In genomic region chr6:89264296-89264695, GRCh38 we compare ENCODE assay signal across 34 cellular contexts. TPM values are rescaled to one million over a fixed set of nuclear protein-coding genes. Genes with fewer than 3 reads are reported as not detected.
"Had no signal": no experiment of that assay in that cellular context is flagged by ENCODE, and none has a peak within 500 bp of the region (broad histone marks: within the 10 kb centered on the region; RNA-seq: fewer than 3 reads in every experiment).

No MANE protein-coding gene starts in this region.

- H3K36me3 Mint-ChIP-seq: activated CD8-positive, alpha-beta memory T cell treated with anti-CD3 and anti-CD28 coated beads, Interleukin-2, amount 10 ng/mL, durations not matched to agents 7 days and 5 days; activated naive CD4-positive, alpha-beta T cell treated with anti-CD3 and anti-CD28 coated beads, Interleukin-2, amount 10 ng/mL, durations not matched to agents 7 days and 5 days; activated naive CD4-positive, alpha-beta T cell treated with anti-CD3 and anti-CD28 coated beads, Interleukin-2, amount 50 U/mL, for 72 hours; activated naive CD8-positive, alpha-beta T cell treated with anti-CD3 and anti-CD28 coated beads, Interleukin-2, amount 10 ng/mL, durations not matched to agents 7 days and 5 days; brain had no signal

- H3K4me1 Mint-ChIP-seq: activated CD8-positive, alpha-beta memory T cell treated with anti-CD3 and anti-CD28 coated beads, Interleukin-2, amount 10 ng/mL, durations not matched to agents 7 days and 5 days; activated naive CD4-positive, alpha-beta T cell treated with anti-CD3 and anti-CD28 coated beads, Interleukin-2, amount 10 ng/mL, durations not matched to agents 7 days and 5 days; endodermal cell had no signal

- ATAC-seq: activated CD8-positive, alpha-beta memory T cell treated with anti-CD3 and anti-CD28 coated beads, Interleukin-2, amount 10 ng/mL, durations not matched to agents 7 days and 5 days; activated CD8-positive, alpha-beta T cell treated with anti-CD3 and anti-CD28 coated beads for 36 hours; activated naive CD4-positive, alpha-beta T cell treated with anti-CD3 and anti-CD28 coated beads, Interleukin-2, amount 50 U/mL, for 72 hours; activated T-cell treated with anti-CD3 and anti-CD28 coated beads, Interleukin-2, amount 50 U/mL, for 72 hours; foreskin keratinocyte; gastrocnemius medialis had no signal

- H3K4me3 Mint-ChIP-seq: activated CD8-positive, alpha-beta memory T cell treated with anti-CD3 and anti-CD28 coated beads, Interleukin-2, amount 10 ng/mL, durations not matched to agents 7 days and 5 days; activated CD8-positive, alpha-beta T cell treated with anti-CD3 and anti-CD28 coated beads for 36 hours; activated naive CD4-positive, alpha-beta T cell treated with anti-CD3 and anti-CD28 coated beads, Interleukin-2, amount 10 ng/mL, durations not matched to agents 7 days and 5 days; activated naive CD8-positive, alpha-beta T cell treated with anti-CD3 and anti-CD28 coated beads, Interleukin-2, amount 10 ng/mL, durations not matched to agents 7 days and 5 days; activated T-cell treated with anti-CD3 and anti-CD28 coated beads, Interleukin-2, amount 50 U/mL, for 24 hours; activated T-cell treated with anti-CD3 and anti-CD28 coated beads, Interleukin-2, amount 50 U/mL, for 72 hours; brain; dendritic cell treated with granulocyte-macrophage colony-stimulating factor and Interleukin-4, amounts not matched to agents 40 ng/mL and 50 ng/mL, for 4 days; endodermal cell had no signal

- DNase-seq: activated CD4-positive, alpha-beta T cell treated with anti-CD3 and anti-CD28 coated beads for 4 hours; activated CD4-positive, alpha-beta T cell treated with anti-CD3 and anti-CD28 coated beads, Interleukin-2, amount 50 U/mL, for 1 hour; activated CD4-positive, alpha-beta T cell treated with anti-CD3 and anti-CD28 coated beads, Interleukin-2, amount 50 U/mL, for 48 hours; activated CD4-positive, CD25-positive, alpha-beta regulatory T cell; activated CD4-positive, CD25-positive, alpha-beta regulatory T cell treated with anti-CD3 and anti-CD28 coated beads, Interleukin-2, amount 50 U/mL, for 72 hours; activated CD8-positive, alpha-beta memory T cell treated with anti-CD3 and anti-CD28 coated beads, Interleukin-2, amount 10 ng/mL, durations not matched to agents 7 days and 5 days; activated CD8-positive, alpha-beta memory T cell treated with anti-CD3 and anti-CD28 coated beads, Interleukin-2, amount 50 U/mL, for 4 hours; activated CD8-positive, alpha-beta T cell treated with anti-CD3 and anti-CD28 coated beads for 36 hours; activated gamma-delta T cell; activated naive CD4-positive, alpha-beta T cell; activated naive CD4-positive, alpha-beta T cell treated with anti-CD3 and anti-CD28 coated beads, Interleukin-2, amount 10 ng/mL, durations not matched to agents 7 days and 5 days; activated naive CD8-positive, alpha-beta T cell treated with anti-CD3 and anti-CD28 coated beads, Interleukin-2, amount 10 ng/mL, durations not matched to agents 7 days and 5 days; activated T-cell treated with anti-CD3 and anti-CD28 coated beads for 4 hours; activated T-cell treated with anti-CD3 and anti-CD28 coated beads, Interleukin-2, amount 50 U/mL, for 24 hours; activated T-cell treated with anti-CD3 and anti-CD28 coated beads, Interleukin-2, amount 50 U/mL, for 72 hours; central memory CD4-positive, alpha-beta T cell; cerebellar nuclear complex; colonic mucosa; dorsolateral prefrontal cortex; effector memory CD4-positive, alpha-beta T cell; endodermal cell; erythroblast; foreskin keratinocyte; gastrocnemius medialis; glutamatergic neuron; T-helper 2 cell had no signal

- H3K9me3 Mint-ChIP-seq: activated CD8-positive, alpha-beta T cell treated with anti-CD3 and anti-CD28 coated beads for 36 hours; activated naive CD4-positive, alpha-beta T cell treated with anti-CD3 and anti-CD28 coated beads, Interleukin-2, amount 10 ng/mL, durations not matched to agents 7 days and 5 days; activated naive CD4-positive, alpha-beta T cell treated with anti-CD3 and anti-CD28 coated beads, Interleukin-2, amount 50 U/mL, for 72 hours; activated naive CD8-positive, alpha-beta T cell treated with anti-CD3 and anti-CD28 coated beads, Interleukin-2, amount 10 ng/mL, durations not matched to agents 7 days and 5 days; activated T-cell treated with anti-CD3 and anti-CD28 coated beads, Interleukin-2, amount 50 U/mL, for 24 hours; activated T-cell treated with anti-CD3 and anti-CD28 coated beads, Interleukin-2, amount 50 U/mL, for 72 hours; brain; dendritic cell treated with granulocyte-macrophage colony-stimulating factor and Interleukin-4, amounts not matched to agents 40 ng/mL and 50 ng/mL, for 4 days; endodermal cell had no signal

- H3K27ac Mint-ChIP-seq: activated CD8-positive, alpha-beta memory T cell treated with anti-CD3 and anti-CD28 coated beads, Interleukin-2, amount 10 ng/mL, durations not matched to agents 7 days and 5 days; activated CD8-positive, alpha-beta T cell treated with anti-CD3 and anti-CD28 coated beads for 36 hours; activated naive CD4-positive, alpha-beta T cell treated with anti-CD3 and anti-CD28 coated beads, Interleukin-2, amount 10 ng/mL, durations not matched to agents 7 days and 5 days; activated naive CD8-positive, alpha-beta T cell treated with anti-CD3 and anti-CD28 coated beads, Interleukin-2, amount 10 ng/mL, durations not matched to agents 7 days and 5 days; activated T-cell treated with anti-CD3 and anti-CD28 coated beads, Interleukin-2, amount 50 U/mL, for 24 hours; activated T-cell treated with anti-CD3 and anti-CD28 coated beads, Interleukin-2, amount 50 U/mL, for 72 hours; brain; dendritic cell treated with granulocyte-macrophage colony-stimulating factor and Interleukin-4, amounts not matched to agents 40 ng/mL and 50 ng/mL, for 4 days; endodermal cell had no signal

- H3K27me3 Mint-ChIP-seq: activated CD8-positive, alpha-beta T cell treated with anti-CD3 and anti-CD28 coated beads for 36 hours; activated T-cell treated with anti-CD3 and anti-CD28 coated beads, Interleukin-2, amount 50 U/mL, for 24 hours; dendritic cell treated with granulocyte-macrophage colony-stimulating factor and Interleukin-4, amounts not matched to agents 40 ng/mL and 50 ng/mL, for 4 days had no signal

RNA-seq across cellular contexts. Expression of gene GABRR1, which starts 47.1 kb away (rescaled TPM):
- total RNA-seq: activated CD8-positive, alpha-beta memory T cell treated with anti-CD3 and anti-CD28 coated beads for 36 hours; activated CD8-positive, alpha-beta memory T cell treated with anti-CD3 and anti-CD28 coated beads, Interleukin-2, amount 10 ng/mL, durations not matched to agents 7 days and 5 days; activated CD8-positive, alpha-beta T cell treated with anti-CD3 and anti-CD28 coated beads for 36 hours; activated naive CD4-positive, alpha-beta T cell treated with anti-CD3 and anti-CD28 coated beads, Interleukin-2, amount 50 U/mL, for 72 hours; activated naive CD8-positive, alpha-beta T cell treated with anti-CD3 and anti-CD28 coated beads, Interleukin-2, amount 10 ng/mL, durations not matched to agents 7 days and 5 days; activated T-cell treated with anti-CD3 and anti-CD28 coated beads, Interleukin-2, amount 50 U/mL, for 72 hours; ascending aorta; breast epithelium; cardiac muscle cell; dorsolateral prefrontal cortex; foreskin keratinocyte; T-helper 1 cell treated with Interleukin-12 subunit alpha and Interleukin-12 subunit beta and Interleukin-4 antibody, amounts not matched to agents 30 ng/mL and 1 ng/mL, for 36 hours had no signal

RNA-seq across cellular contexts. Expression of gene GABRR2, which starts 50.8 kb away (rescaled TPM):
- total RNA-seq: foreskin keratinocyte had no signal
